Comparison of ENCODE assay signal across 16 cellular contexts in genomic region chrX:37800762-37801161, GRCh38.
A peak's percentile ranks its signal among the peaks of the same experiment; 100 is the strongest.
DNase-seq lines count a peak whose midpoint lies in the region; ATAC-seq, FAIRE-seq and TF ChIP-seq lines count a peak whose summit lies in the region.
"Had no signal": no experiment of that assay in that cellular context is flagged by ENCODE, and none has a peak within 500 bp of the region (broad histone marks: within the 10 kb centered on the region; RNA-seq: fewer than 3 reads in every experiment).

No MANE protein-coding gene starts in this region.

- no peaks in the 10 kb centered on the region for H3K36me3 ChIP-seq in BLaER1

- H3K36me3 Mint-ChIP-seq in memory B cell (peaks cover 17% of the 10 kb centered on the region), nephron progenitor cell (ENCODE audit: low read depth) (no peaks in the 10 kb centered on the region)
- H3K36me3 Mint-ChIP-seq: CD4-positive, alpha-beta memory T cell had no signal

- peak overlapping the region; percentile 87 for H3K27ac Mint-ChIP-seq in memory B cell
- no peak overlapping the region for H3K27ac Mint-ChIP-seq in nephron progenitor cell
- H3K27ac Mint-ChIP-seq: CD4-positive, alpha-beta memory T cell; H9 had no signal

- H3K27me3 Mint-ChIP-seq in memory B cell (no peaks in the 10 kb centered on the region), nephron progenitor cell (ENCODE audit: low read depth, poor library complexity) (no peaks in the 10 kb centered on the region)
- H3K27me3 Mint-ChIP-seq: CD4-positive, alpha-beta memory T cell had no signal

- H3K4me3 ChIP-seq in BLaER1 (no peak overlapping the region), cardiac fibroblast (replicated peaks in 1 of 2; ENCODE audit: low read depth in 2 of 2, low read length in 2 of 2) (no peak overlapping the region)
- H3K4me3 ChIP-seq: PC-9 had no signal

- no peak overlapping the region for H3K9ac ChIP-seq in BLaER1

- H3K4me2 ChIP-seq in BLaER1, result peak overlapping the region; percentile 61
- H3K4me2 ChIP-seq: PC-9 had no signal

- H4K20me1 ChIP-seq in BLaER1, result no peaks in the 10 kb centered on the region

- H3K4me1 Mint-ChIP-seq in memory B cell (peaks cover 6% of the 10 kb centered on the region), nephron progenitor cell (no peaks in the 10 kb centered on the region)
- H3K4me1 Mint-ChIP-seq: H9 had no signal

- H3K4me3 Mint-ChIP-seq in memory B cell (no peak overlapping the region), nephron progenitor cell (no peak overlapping the region)
- H3K4me3 Mint-ChIP-seq: CD4-positive, alpha-beta memory T cell; H9 had no signal

- peak overlapping the region; percentile 63; the same call in 1 of the 2 replicates for H3K27ac ChIP-seq in BLaER1
- H3K27ac ChIP-seq: PC-9 had no signal

- peaks cover 4% of the 10 kb centered on the region; the same call in 1 of the 2 replicates for H3K9me3 ChIP-seq in BLaER1

- DNase-seq in GM19239 (ENCODE audit: insufficient read length, low spot score) (no peak), cardiac fibroblast (ENCODE audit: low read depth in 2 of 2) (peak; percentile 5 to 21), memory B cell (ENCODE audit: low spot score in 2 of 2) (no peak), inferior parietal cortex (ENCODE audit: extremely low spot score) (no peak), nephron progenitor cell (no peak)
- DNase-seq: Calu3; CD4-positive, alpha-beta memory T cell; DMS53; H9; NCI-H1048; NCI-H1436 treated with DMSO at 0.1 percent for 48 hours; NCI-H2029 treated with DMSO at 0.1 percent for 48 hours; NCI-H748 treated with DMSO at 0.1 percent for 48 hours; PC-9 had no signal

- peak; percentile 21 for FAIRE-seq in GM19239 (lab: Jason Lieb, UNC)

- ATAC-seq in memory B cell (ENCODE audit: low read depth) (no peak), HG02759 (IDR thresholded peaks at IDR 0.05; ENCODE audit: unreplicated experiment) (no peak)

- TF ChIP-seq CTCF in cardiac fibroblast (IDR thresholded peaks at IDR 0.05; ENCODE audit: low read depth, low read length), result no peak
- TF ChIP-seq CTCF in nephron progenitor cell (IDR thresholded peaks at IDR 0.05), result no peak

- H3K9me3 Mint-ChIP-seq in memory B cell (no peaks in the 10 kb centered on the region), nephron progenitor cell (peaks cover 16% of the 10 kb centered on the region)
- H3K9me3 Mint-ChIP-seq: CD4-positive, alpha-beta memory T cell had no signal

- H3K27me3 ChIP-seq in BLaER1, result no peaks in the 10 kb centered on the region

- peaks cover 62% of the 10 kb centered on the region for H3K4me1 ChIP-seq in BLaER1

Comparison
In these comparisons a context has a peak if more than half of its experiments do, and no peak if none do; other contexts are left out.
1. DNase-seq: peak in cardiac fibroblast (2 of 2); none in GM19239 (single experiment), memory B cell (0 of 2), inferior parietal cortex (single experiment) and nephron progenitor cell (single experiment).